13 cellular contexts compared by ENCODE assay signal in the genomic region with DNA sequence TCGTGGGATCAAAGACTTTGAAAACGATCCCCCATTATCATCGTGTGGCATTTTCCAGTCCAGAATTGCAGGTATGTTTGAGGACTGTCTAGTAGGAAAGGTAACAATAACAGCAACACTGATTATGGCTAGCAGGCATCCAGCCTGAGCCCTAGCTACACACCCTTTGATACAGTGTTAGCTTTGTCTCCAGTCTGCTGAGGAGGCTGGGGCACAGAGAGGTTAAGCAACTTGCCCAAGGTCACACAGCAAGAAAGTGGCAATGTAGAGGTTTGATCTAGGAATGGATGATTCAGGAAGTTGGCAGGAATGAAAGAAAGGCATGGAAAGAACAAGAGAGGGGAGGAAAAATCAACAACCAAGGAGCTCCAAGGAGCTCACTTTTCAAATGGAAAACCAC. TPM values are rescaled to one million over a fixed set of nuclear protein-coding genes. Genes with fewer than 3 reads are reported as not detected.
"Had no signal": no experiment of that assay in that cellular context is flagged by ENCODE, and none has a peak within 500 bp of the region (broad histone marks: within the 10 kb centered on the region; RNA-seq: fewer than 3 reads in every experiment).

No MANE protein-coding gene starts in this region.

- H3K4me1 Mint-ChIP-seq: mesothelial cell of epicardium, nephron progenitor cell had no signal

- H3K36me3 Mint-ChIP-seq: mesothelial cell of epicardium had no signal

- ATAC-seq: activated T-cell treated with anti-CD3 and anti-CD28 coated beads, Interleukin-2, amount 50 U/mL, for 4 hours had no signal

- H3K4me3 Mint-ChIP-seq: activated T-cell treated with anti-CD3 and anti-CD28 coated beads, Interleukin-2, amount 50 U/mL, for 4 hours; mesothelial cell of epicardium; nephron progenitor cell had no signal

- H3K27ac ChIP-seq: ascending aorta, spleen had no signal

- H3K27me3 ChIP-seq: ascending aorta had no signal

- H3K36me3 ChIP-seq: ascending aorta had no signal

- H3K27ac Mint-ChIP-seq: mesothelial cell of epicardium, nephron progenitor cell had no signal

- H3K4me2 ChIP-seq: SK-N-SH had no signal

- H3K9me2 ChIP-seq: SK-N-SH had no signal

- H3K9ac ChIP-seq: SK-N-SH had no signal

- H3K4me3 ChIP-seq: ascending aorta, spleen had no signal

- FAIRE-seq: keratinocyte had no signal

- DNase-seq: activated T-cell treated with anti-CD3 and anti-CD28 coated beads, Interleukin-2, amount 50 U/mL, for 4 hours; cerebellar nuclear complex; cortex of kidney; hypothalamus; nephron progenitor cell; nucleus accumbens; SK-N-SH had no signal

- H3K4me1 ChIP-seq: ascending aorta, spleen had no signal

RNA-seq across cellular contexts. Expression of a gene that starts 31.2 kb away (rescaled TPM):
- total RNA-seq: frontal cortex, lung microvascular endothelial cell, mesothelial cell of epicardium had no signal
- polyA plus RNA-seq: keratinocyte, SK-N-SH had no signal

RNA-seq across cellular contexts. Expression of a gene that starts 39.0 kb away (rescaled TPM):
- total RNA-seq: ascending aorta, frontal cortex, lung microvascular endothelial cell, mesothelial cell of epicardium had no signal
- polyA plus RNA-seq: keratinocyte, SK-N-SH had no signal
